ENCODE assay signal across 8 cellular contexts in the genomic region with DNA sequence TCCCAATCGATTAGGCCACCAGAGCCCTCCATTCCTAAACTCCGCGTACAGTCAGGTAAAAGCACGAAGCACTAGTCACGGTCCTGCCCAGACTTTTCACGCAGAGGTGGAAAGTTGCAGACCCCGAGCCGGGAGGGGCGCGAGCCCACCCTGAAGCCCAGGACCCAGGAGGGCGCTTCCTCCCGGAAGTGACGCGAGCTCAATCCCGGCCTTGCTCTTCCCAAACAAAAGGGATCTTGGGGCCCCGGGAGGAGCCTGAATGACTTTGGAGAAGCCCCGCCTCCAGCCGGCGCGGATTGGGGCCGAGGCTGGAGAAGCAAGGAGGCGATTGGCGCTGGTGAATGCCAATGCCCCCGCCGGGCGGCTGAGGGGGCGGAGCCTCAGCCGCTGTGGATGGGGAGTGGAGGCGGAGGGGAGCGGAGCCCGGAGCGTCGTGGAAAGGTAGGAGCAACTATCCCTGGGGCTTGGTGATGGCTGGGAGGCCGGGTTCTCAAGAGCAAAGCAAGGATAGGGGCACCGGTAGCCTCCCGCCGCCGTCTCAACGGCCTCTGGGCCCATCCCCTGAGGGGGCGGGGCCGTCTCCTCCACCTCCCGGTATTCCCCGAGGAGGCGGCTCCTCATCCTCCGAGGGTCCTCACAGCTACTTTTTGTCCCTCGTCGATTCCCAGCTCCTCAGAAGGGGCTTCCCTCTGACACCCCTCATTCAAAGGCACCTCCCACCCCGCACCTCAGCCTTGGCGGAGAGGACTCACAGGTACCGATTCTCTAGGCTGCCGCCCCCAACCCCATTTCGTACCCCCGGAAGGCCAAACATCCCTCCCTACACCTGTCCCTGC. TPM values are rescaled to one million over a fixed set of nuclear protein-coding genes. Genes with fewer than 3 reads are reported as not detected.
DNase-seq lines count a peak whose midpoint lies in the region; ATAC-seq, FAIRE-seq and TF ChIP-seq lines count a peak whose summit lies in the region.

A gene with protein sequence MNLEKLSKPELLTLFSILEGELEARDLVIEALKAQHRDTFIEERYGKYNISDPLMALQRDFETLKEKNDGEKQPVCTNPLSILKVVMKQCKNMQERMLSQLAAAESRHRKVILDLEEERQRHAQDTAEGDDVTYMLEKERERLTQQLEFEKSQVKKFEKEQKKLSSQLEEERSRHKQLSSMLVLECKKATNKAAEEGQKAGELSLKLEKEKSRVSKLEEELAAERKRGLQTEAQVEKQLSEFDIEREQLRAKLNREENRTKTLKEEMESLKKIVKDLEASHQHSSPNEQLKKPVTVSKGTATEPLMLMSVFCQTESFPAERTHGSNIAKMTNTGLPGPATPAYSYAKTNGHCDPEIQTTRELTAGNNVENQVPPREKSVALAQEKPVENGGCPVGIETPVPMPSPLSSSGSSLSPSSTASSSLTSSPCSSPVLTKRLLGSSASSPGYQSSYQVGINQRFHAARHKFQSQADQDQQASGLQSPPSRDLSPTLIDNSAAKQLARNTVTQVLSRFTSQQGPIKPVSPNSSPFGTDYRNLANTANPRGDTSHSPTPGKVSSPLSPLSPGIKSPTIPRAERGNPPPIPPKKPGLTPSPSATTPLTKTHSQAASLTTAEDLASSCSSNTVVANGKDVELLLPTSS (plus strand): TSS at position 383 of the 836 bp plus-strand sequence. CDS start 19,952 bp downstream, outside the sequence.

- no peaks in the 10 kb centered on the region for H3K36me3 ChIP-seq in spleen

- TF ChIP-seq CTCF in activated B cell treated with CpG ODN at 0.5 μM for 24 hours (IDR thresholded peaks at IDR 0.05) (no peak), spleen (IDR thresholded peaks at IDR 0.05 in 8 of 11, conservative IDR thresholded peaks at IDR 0.05 in 3 of 11) (peak in 2 of 11 experiments; percentile 11 to 31)

- peak within 1 kb of the TSS; percentile 71 for H3K27ac Mint-ChIP-seq in activated B cell treated with CpG ODN at 0.5 μM for 24 hours

- H3K4me1 ChIP-seq in spleen: peaks cover 22 to 88% (median 57%) of the 10 kb centered on the region in 6 donors

- peak; percentile 87 for FAIRE-seq in A204.1 (lab: Jason Lieb, UNC)

- H3K4me3 ChIP-seq in spleen: peak within 1 kb of the TSS; percentile 90 to 99 (median 96)

- H3K4me1 Mint-ChIP-seq in activated B cell treated with CpG ODN at 0.5 μM for 24 hours: peaks cover 54% of the 10 kb centered on the region

- peak within 1 kb of the TSS; percentile 96 for H3K27ac ChIP-seq in caudate nucleus (ENCODE audit: low read depth, low read length)
- H3K27ac ChIP-seq in spleen: peak within 1 kb of the TSS; percentile 61 to 92 (median 88)

- CTCF ChIA-PET in activated B cell treated with CpG ODN at 0.5 μM for 24 hours (lab: Charles Lee): interaction anchor here (1.7 to 2.3 kb wide), 2 partner anchors 70 to 106 kb away, joined by 4 to 10 read pairs; no protein-coding TSS in a partner anchor

- POLR2A ChIA-PET in activated B cell treated with CpG ODN at 0.5 μM for 24 hours (lab: Charles Lee): interaction anchor here (1.7 to 2.0 kb wide), 2 partner anchors 224 to 319 kb away, joined by 3 to 7 read pairs; a partner anchor contains a TSS

- peaks cover under 1% of the 10 kb centered on the region for H3K27me3 Mint-ChIP-seq in activated B cell treated with CpG ODN at 0.5 μM for 24 hours

- H3K4me3 Mint-ChIP-seq in activated B cell treated with CpG ODN at 0.5 μM for 24 hours: peak within 1 kb of the TSS; percentile 95

- no peaks in the 10 kb centered on the region for H3K9me3 ChIP-seq in spleen

- 1% methylated on average over 51 to 53 of the region's 53 CpGs for WGBS in spleen, 5 donors

- H3K36me3 Mint-ChIP-seq in activated B cell treated with CpG ODN at 0.5 μM for 24 hours (ENCODE audit: low read depth): peaks cover 3% of the 10 kb centered on the region

- peak; percentile 97 for DNase-seq in NCI-H2171 treated with DMSO at 0.1 percent for 48 hours (lab: John Stamatoyannopoulos, UW)
- peak; percentile 72 for DNase-seq in activated B cell treated with CpG ODN at 0.5 μM for 24 hours
- peak; percentile 54 to 98 (median 95) for DNase-seq in caudate nucleus (lab: John Stamatoyannopoulos, UW)
- DNase-seq in inferior parietal cortex (ENCODE audit: extremely low spot score): peak; percentile 95
- peak; percentile 96 for DNase-seq in spleen

- H3K9me3 Mint-ChIP-seq in activated B cell treated with CpG ODN at 0.5 μM for 24 hours: no peaks in the 10 kb centered on the region

- ATAC-seq in GM18868 (IDR thresholded peaks at IDR 0.05; ENCODE audit: unreplicated experiment) (peak; percentile 79), HG03103 (IDR thresholded peaks at IDR 0.05; ENCODE audit: low read depth, unreplicated experiment) (peak; percentile 67), activated B cell treated with CpG ODN at 0.5 μM for 24 hours (ENCODE audit: low read depth) (peak; percentile 94)

- intact Hi-C loops in activated B cell treated with CpG ODN at 0.5 μM for 24 hours (cut with micrococcal nuclease) (loop anchor here (1.0 to 10.0 kb wide), 3 partner anchors 70 to 1509 kb away; a partner anchor contains a TSS), spleen (cut with DNase I; ENCODE audit: low total_unique reads) (loop anchor here (10.0 kb wide), 1 partner anchor 219 kb away; a partner anchor contains a TSS)

- no peak for TF ChIP-seq POLR2A in spleen (IDR thresholded peaks at IDR 0.05)

- H3K27me3 ChIP-seq in spleen (replicated peaks in 1 of 7): peaks cover 0 to 4% (median 0%) of the 10 kb centered on the region in 7 donors

RNA-seq across cellular contexts. Expression of the gene that starts here (rescaled TPM):
- total RNA-seq in activated B cell treated with CpG ODN at 0.5 μM for 24 hours: 11.7 and 14.1 TPM in 2 replicates
- 10 to 100 TPM; 15.3 to 48.1 (median 27.5) TPM for total RNA-seq in spleen
- 1 to 10 TPM; 1.9 to 4.6 (median 2.5) TPM for polyA plus RNA-seq in spleen

Comparison
In these comparisons a context has a peak if more than half of its experiments do, and no peak if none do; other contexts are left out.
1. Peak in every context shown above with its lines: DNase-seq, ATAC-seq, H3K4me3 ChIP-seq and H3K27ac ChIP-seq.